Comparison of ENCODE assay signal across 20 cellular contexts in the genomic region with DNA sequence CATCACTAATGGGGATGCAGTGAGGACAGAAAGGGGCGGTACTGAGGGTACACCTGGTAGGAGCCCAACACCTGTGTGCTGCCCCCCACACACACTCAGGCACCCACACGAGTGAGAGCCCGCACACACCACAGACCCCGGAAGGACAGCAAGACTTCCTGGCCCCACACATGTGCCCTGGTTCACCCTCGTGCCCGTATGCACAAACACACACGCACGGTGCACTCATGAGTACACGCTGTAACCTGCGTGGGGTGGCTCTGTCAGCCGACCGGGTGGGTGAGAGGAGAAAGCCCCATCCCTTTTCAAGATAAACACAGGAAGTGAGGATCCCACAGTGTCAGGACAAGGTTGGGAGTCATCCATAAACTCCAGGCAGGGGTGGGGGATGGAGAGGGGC.
"Had no signal": no experiment of that assay in that cellular context is flagged by ENCODE, and none has a peak within 500 bp of the region (broad histone marks: within the 10 kb centered on the region; RNA-seq: fewer than 3 reads in every experiment).

No MANE protein-coding gene starts in this region.

- FAIRE-seq: colon, endothelial cell of umbilical vein had no signal

- H3K9ac ChIP-seq: neural progenitor cell had no signal

- H3K4me2 ChIP-seq: neural progenitor cell had no signal

- DNase-seq: activated CD4-positive, alpha-beta memory T cell treated with anti-CD3 and anti-CD28 coated beads, Interleukin-2, amount 10 ng/mL, durations not matched to agents 7 days and 5 days; activated CD4-positive, alpha-beta T cell treated with anti-CD3 and anti-CD28 coated beads, Interleukin-2, amount 10 ng/mL, durations not matched to agents 24 days and 14 days; activated effector memory CD4-positive, alpha-beta T cell treated with anti-CD3 and anti-CD28 coated beads, Interleukin-2, amount 50 U/mL, for 16 hours; activated naive CD4-positive, alpha-beta T cell treated with anti-CD3 and anti-CD28 coated beads, Interleukin-2, amount 10 ng/mL, durations not matched to agents 7 days and 5 days; body of pancreas; central memory CD4-positive, alpha-beta T cell; effector memory CD8-positive, alpha-beta T cell; foreskin melanocyte; immature natural killer cell; stimulated activated CD4-positive, alpha-beta T cell treated with anti-CD3 and anti-CD28 coated beads, Interleukin-4, amount 100 ng/mL, for 1 hour; stimulated activated naive CD4-positive, alpha-beta T cell; testis had no signal

- H3K4me1 ChIP-seq: body of pancreas, neural progenitor cell, prostate gland had no signal

- H3K9me3 ChIP-seq: body of pancreas, prostate gland, testis had no signal

- H2AFZ ChIP-seq: neural progenitor cell had no signal

- H3K27me3 ChIP-seq: body of pancreas, neural progenitor cell, testis had no signal

- ATAC-seq: activated CD4-positive, CD25-positive, alpha-beta regulatory T cell treated with anti-CD3 and anti-CD28 coated beads, Interleukin-2, amount 50 U/mL, for 24 hours; body of pancreas; effector memory CD8-positive, alpha-beta T cell; esophagus mucosa had no signal

- H3K27ac ChIP-seq: body of pancreas, dorsolateral prefrontal cortex, neural progenitor cell, prostate gland, testis, VCaP had no signal

- H3K4me3 ChIP-seq: body of pancreas, dorsolateral prefrontal cortex, neural progenitor cell, prostate gland, testis had no signal

- H3K36me3 ChIP-seq: neural progenitor cell, prostate gland had no signal
